Comparison of ENCODE assay signal across 12 cellular contexts in genomic region chr15:69573815-69574472, GRCh38.
DNase-seq lines count a peak whose midpoint lies in the region; ATAC-seq and TF ChIP-seq lines count a peak whose summit lies in the region.
"Had no signal": no experiment of that assay in that cellular context is flagged by ENCODE, and none has a peak within 500 bp of the region (broad histone marks: within the 10 kb centered on the region; RNA-seq: fewer than 3 reads in every experiment).

No MANE protein-coding gene starts in this region.

- no peak overlapping the region for H2BK12ac ChIP-seq in mesenchymal stem cell (ENCODE audit: low read length in 2 of 2)

- H3K4me3 Mint-ChIP-seq in activated CD4-positive, alpha-beta T cell treated with anti-CD3 and anti-CD28 coated beads for 36 hours, result peak overlapping the region; percentile 3
- H3K4me3 Mint-ChIP-seq in activated T-helper 17 cell treated with anti-CD3 and anti-CD28 coated beads, Interleukin-2, amount 50 U/mL, for 72 hours, result peak overlapping the region; percentile 74

- no peaks in the 10 kb centered on the region for H3K9me3 Mint-ChIP-seq in activated CD4-positive, alpha-beta T cell treated with anti-CD3 and anti-CD28 coated beads for 36 hours (ENCODE audit: low read depth)
- no peaks in the 10 kb centered on the region for H3K9me3 Mint-ChIP-seq in activated T-helper 17 cell treated with anti-CD3 and anti-CD28 coated beads, Interleukin-2, amount 50 U/mL, for 72 hours

- intact Hi-C loops in activated CD4-positive, alpha-beta T cell treated with anti-CD3 and anti-CD28 coated beads for 36 hours (cut with DNase I, micrococcal nuclease), result loop anchor here (1.0 to 10.0 kb wide), 10 partner anchors 92 to 918 kb away; partner anchors contain the start of gene TLE3 (in 1 of the 2)
- intact Hi-C loops in uterus (cut with DNase I; ENCODE audit: low total_unique reads) (no loop called here), breast epithelium (cut with DNase I; ENCODE audit: low total_unique reads) (no loop called here)

- H3K27ac ChIP-seq in mesenchymal stem cell (ENCODE audit: low read length, poor library complexity, severe bottlenecking) (no peak overlapping the region), uterus (peak overlapping the region; percentile 3 to 37), breast epithelium (no peak overlapping the region)

- POLR2A ChIA-PET in activated CD4-positive, alpha-beta T cell treated with anti-CD3 and anti-CD28 coated beads for 36 hours (lab: Charles Lee), result interaction anchor here (0.6 kb wide), 1 partner anchor 982 kb away, joined by 3 read pairs; no protein-coding TSS in a partner anchor

- H3K18ac ChIP-seq in mesenchymal stem cell (ENCODE audit: low read depth in 1 of 2, low read length in 2 of 2), result no peak overlapping the region

- ATAC-seq in activated CD4-positive, alpha-beta T cell treated with anti-CD3 and anti-CD28 coated beads for 36 hours, result peak; percentile 98
- ATAC-seq in activated T-helper 17 cell treated with anti-CD3 and anti-CD28 coated beads, Interleukin-2, amount 50 U/mL, for 72 hours (replicated peaks), result peak; percentile 94

- CTCF ChIA-PET in activated CD4-positive, alpha-beta T cell treated with anti-CD3 and anti-CD28 coated beads for 36 hours (lab: Charles Lee), result no interaction called here

- H3K36me3 ChIP-seq in mesenchymal stem cell (ENCODE audit: control insufficient read depth in 1 of 2, insufficient read depth in 2 of 2, low read depth in 1 of 2, low read length in 2 of 2) (no peaks in the 10 kb centered on the region), uterus (no peaks in the 10 kb centered on the region), breast epithelium (no peaks in the 10 kb centered on the region)

- no peak overlapping the region for H3K4ac ChIP-seq in mesenchymal stem cell (ENCODE audit: low read depth in 1 of 2, low read length in 2 of 2)

- H4K91ac ChIP-seq in mesenchymal stem cell (ENCODE audit: low read length), result no peak overlapping the region

- no peak overlapping the region for H3K4me2 ChIP-seq in mesenchymal stem cell (ENCODE audit: low read length, poor library complexity, severe bottlenecking)

- no peak overlapping the region for H4K8ac ChIP-seq in mesenchymal stem cell (ENCODE audit: low read length)

- WGBS in mesenchymal stem cell, result 73% methylated on average over 13 of the region's 13 CpGs

- no peaks in the 10 kb centered on the region for H3K36me3 Mint-ChIP-seq in activated CD4-positive, alpha-beta T cell treated with anti-CD3 and anti-CD28 coated beads for 36 hours (ENCODE audit: low read depth)
- peaks cover 6% of the 10 kb centered on the region for H3K36me3 Mint-ChIP-seq in activated T-helper 17 cell treated with anti-CD3 and anti-CD28 coated beads, Interleukin-2, amount 50 U/mL, for 72 hours (ENCODE audit: low read depth)

- no peak overlapping the region for H2AFZ ChIP-seq in mesenchymal stem cell (ENCODE audit: low read depth, low read length)

- no peak overlapping the region for H2BK15ac ChIP-seq in mesenchymal stem cell (ENCODE audit: low read depth, poor library complexity, severe bottlenecking)

- H3K79me1 ChIP-seq in mesenchymal stem cell (replicated peaks; ENCODE audit: low read length, poor library complexity, severe bottlenecking), result no peaks in the 10 kb centered on the region

- no peak overlapping the region for H3K14ac ChIP-seq in mesenchymal stem cell (ENCODE audit: low read length in 2 of 2)

- peaks cover 37 to 56% of the 10 kb centered on the region in 2 experiments for H3K27me3 ChIP-seq in mesenchymal stem cell (ENCODE audit: control insufficient read depth in 1 of 2, insufficient read depth in 1 of 2, low read length in 2 of 2)
- H3K27me3 ChIP-seq in uterus, result no peaks in the 10 kb centered on the region
- no peaks in the 10 kb centered on the region for H3K27me3 ChIP-seq in breast epithelium

- H3K9ac ChIP-seq in mesenchymal stem cell (ENCODE audit: low read length), result no peak overlapping the region

- no peak overlapping the region for H2BK120ac ChIP-seq in mesenchymal stem cell (ENCODE audit: low read depth, low read length)

- H3K27me3 Mint-ChIP-seq in activated CD4-positive, alpha-beta T cell treated with anti-CD3 and anti-CD28 coated beads for 36 hours, result no peaks in the 10 kb centered on the region
- no peaks in the 10 kb centered on the region for H3K27me3 Mint-ChIP-seq in activated T-helper 17 cell treated with anti-CD3 and anti-CD28 coated beads, Interleukin-2, amount 50 U/mL, for 72 hours

- H3K9me3 ChIP-seq in mesenchymal stem cell (ENCODE audit: control insufficient read depth, low read length) (no peaks in the 10 kb centered on the region), uterus (no peaks in the 10 kb centered on the region), breast epithelium (no peaks in the 10 kb centered on the region)

- no peak overlapping the region for H2BK5ac ChIP-seq in mesenchymal stem cell (ENCODE audit: low read depth, low read length, poor library complexity, severe bottlenecking)

- TF ChIP-seq CTCF in uterus (IDR thresholded peaks at IDR 0.05), result no peak
- no peak for TF ChIP-seq CTCF in breast epithelium (IDR thresholded peaks at IDR 0.05)

- H3K27ac Mint-ChIP-seq in activated CD4-positive, alpha-beta T cell treated with anti-CD3 and anti-CD28 coated beads for 36 hours, result peak overlapping the region; percentile 83
- peak overlapping the region; percentile 92 for H3K27ac Mint-ChIP-seq in activated T-helper 17 cell treated with anti-CD3 and anti-CD28 coated beads, Interleukin-2, amount 50 U/mL, for 72 hours
- H3K27ac Mint-ChIP-seq: progenitor cell of endocrine pancreas had no signal

- no peak overlapping the region for H3K23ac ChIP-seq in mesenchymal stem cell (ENCODE audit: low read length in 2 of 2)

- TF ChIP-seq POLR2A in uterus (IDR thresholded peaks at IDR 0.05), result no peak
- TF ChIP-seq POLR2A in breast epithelium (IDR thresholded peaks at IDR 0.05), result no peak

- no peak overlapping the region for H2AK5ac ChIP-seq in mesenchymal stem cell (ENCODE audit: low read length, severe bottlenecking)

- H3K4me1 Mint-ChIP-seq in activated CD4-positive, alpha-beta T cell treated with anti-CD3 and anti-CD28 coated beads for 36 hours, result peaks cover 37% of the 10 kb centered on the region
- peaks cover 21% of the 10 kb centered on the region for H3K4me1 Mint-ChIP-seq in activated T-helper 17 cell treated with anti-CD3 and anti-CD28 coated beads, Interleukin-2, amount 50 U/mL, for 72 hours

- H3K4me1 ChIP-seq in mesenchymal stem cell (ENCODE audit: control insufficient read depth, insufficient read depth, low read depth, low read length) (peaks cover 5% of the 10 kb centered on the region), uterus (peaks cover 0 to 5% of the 10 kb centered on the region in 2 donors), breast epithelium (no peaks in the 10 kb centered on the region)

- H3K4me3 ChIP-seq in mesenchymal stem cell (ENCODE audit: insufficient read depth in 1 of 2, low read depth in 1 of 2, low read length in 2 of 2) (no peak overlapping the region), uterus (no peak overlapping the region), breast epithelium (no peak overlapping the region)

- DNase-seq in activated CD4-positive, alpha-beta T cell treated with anti-CD3 and anti-CD28 coated beads for 36 hours, result peak; percentile 86
- no peak for DNase-seq in activated CD4-positive, alpha-beta T cell treated with anti-CD3 and anti-CD28 coated beads, Interleukin-2, amount 50 U/mL, for 1 hour
- DNase-seq in mesenchymal stem cell (peak; percentile 50), uterus (peak; percentile 46 to 47), NCI-H146 treated with DMSO at 0.1 percent for 48 hours (lab: John Stamatoyannopoulos, UW; ENCODE audit: unreplicated experiment) (no peak), DMS 273 treated with DMSO at 0.1 percent for 48 hours (lab: John Stamatoyannopoulos, UW) (no peak), breast epithelium (ENCODE audit: low spot score in 2 of 2) (no peak)
- DNase-seq: activated CD4-positive, CD25-positive, alpha-beta regulatory T cell treated with anti-CD3 and anti-CD28 coated beads, Interleukin-2, amount 50 U/mL, for 72 hours; glutamatergic neuron; NCI-H345 had no signal

Comparison
In these comparisons a context has a peak if more than half of its experiments do, and no peak if none do; other contexts are left out.
1. DNase-seq: peak in activated CD4-positive, alpha-beta T cell treated with anti-CD3 and anti-CD28 coated beads for 36 hours (single experiment), mesenchymal stem cell (single experiment) and uterus (2 of 2); none in activated CD4-positive, alpha-beta T cell treated with anti-CD3 and anti-CD28 coated beads, Interleukin-2, amount 50 U/mL, for 1 hour (single experiment), NCI-H146 treated with DMSO at 0.1 percent for 48 hours (single experiment), DMS 273 treated with DMSO at 0.1 percent for 48 hours (single experiment) and breast epithelium (0 of 2).
2. H3K27ac ChIP-seq: peak in uterus (2 of 2); none in mesenchymal stem cell (single experiment) and breast epithelium (0 of 2).
3. intact Hi-C loops: an anchor here in activated CD4-positive, alpha-beta T cell treated with anti-CD3 and anti-CD28 coated beads for 36 hours (1.0 to 10.0 kb wide); none called in uterus and breast epithelium.